ENCODE assay signal across 20 cellular contexts in genomic region chr11:64074239-64074638, GRCh38. TPM values are rescaled to one million over a fixed set of nuclear protein-coding genes. Genes with fewer than 3 reads are reported as not detected.
DNase-seq lines count a peak whose midpoint lies in the region; ATAC-seq and TF ChIP-seq lines count a peak whose summit lies in the region.
"Had no signal": no experiment of that assay in that cellular context is flagged by ENCODE, and none has a peak within 500 bp of the region (broad histone marks: within the 10 kb centered on the region; RNA-seq: fewer than 3 reads in every experiment).

No MANE protein-coding gene starts in this region.

- H3K36me3 ChIP-seq in NT2/D1 (ENCODE audit: insufficient read depth, insufficient read length, low read length) (no peaks in the 10 kb centered on the region), PC-3 (ENCODE audit: low read depth, low read length) (no peaks in the 10 kb centered on the region)
- H3K36me3 ChIP-seq in naive thymus-derived CD4-positive, alpha-beta T cell (ENCODE audit: control insufficient read depth in 2 of 3, insufficient read depth in 3 of 3, low read length in 3 of 3), result no peaks in the 10 kb centered on the region
- H3K36me3 ChIP-seq: left ventricle myocardium inferior, neural progenitor cell, upper lobe of left lung had no signal

- no peak for TF ChIP-seq CTCF in PC-3 (conservative IDR thresholded peaks at IDR 0.05; ENCODE audit: low read depth, low read length)

- POLR2A ChIA-PET in naive thymus-derived CD4-positive, alpha-beta T cell (lab: Charles Lee), result interaction anchor here (0.6 kb wide), 1 partner anchor 34 kb away, joined by 3 read pairs; no protein-coding TSS in a partner anchor
- POLR2A ChIA-PET in PC-3 (lab: Charles Lee; ENCODE audit: unreplicated experiment), result no interaction called here

- CTCF ChIA-PET in naive thymus-derived CD4-positive, alpha-beta T cell (lab: Charles Lee), result no interaction called here
- CTCF ChIA-PET in PC-3 (lab: Charles Lee), result no interaction called here

- no peak overlapping the region for H3K4me2 ChIP-seq in PC-3 (ENCODE audit: low read length)
- H3K4me2 ChIP-seq: neural progenitor cell had no signal

- H3K4me1 Mint-ChIP-seq in naive thymus-derived CD4-positive, alpha-beta T cell, result peaks cover 0 to 5% (median 4%) of the 10 kb centered on the region in 7 donors

- H2AFZ ChIP-seq in PC-3 (ENCODE audit: low read length), result no peak overlapping the region
- H2AFZ ChIP-seq: neural progenitor cell had no signal

- H3K4me1 ChIP-seq in NT2/D1 (ENCODE audit: insufficient read depth, insufficient read length) (peaks cover 21% of the 10 kb centered on the region), PC-3 (ENCODE audit: insufficient read depth, low read length) (no peaks in the 10 kb centered on the region)
- H3K4me1 ChIP-seq in naive thymus-derived CD4-positive, alpha-beta T cell (ENCODE audit: control insufficient read depth in 2 of 2, insufficient read depth in 2 of 2, low read length in 2 of 2), result no peaks in the 10 kb centered on the region
- H3K4me1 ChIP-seq: upper lobe of left lung had no signal

- peak; percentile 62 for ATAC-seq in naive thymus-derived CD4-positive, alpha-beta T cell
- no peak for ATAC-seq in PC-3
- no peak for ATAC-seq in GM21381 (IDR thresholded peaks at IDR 0.05; ENCODE audit: unreplicated experiment)

- H3K79me2 ChIP-seq in PC-3 (ENCODE audit: low read length), result no peaks in the 10 kb centered on the region

- BruUV-seq in PC-3 (replicated peaks; lab: Mats Ljungman, UMichigan), result no TSS peak

- intact Hi-C loops in naive thymus-derived CD4-positive, alpha-beta T cell (cut with micrococcal nuclease), result no loop called here
- intact Hi-C loops in PC-3 (cut with micrococcal nuclease), result no loop called here

- H3K27ac ChIP-seq in naive thymus-derived CD4-positive, alpha-beta T cell (ENCODE audit: low read depth, low read length), result no peak overlapping the region
- H3K27ac ChIP-seq in PC-3 (ENCODE audit: low read length), result no peak overlapping the region
- H3K27ac ChIP-seq: left ventricle myocardium inferior, neural progenitor cell, upper lobe of left lung had no signal

- no peaks in the 10 kb centered on the region for H3K9me2 ChIP-seq in PC-3 (replicated peaks; ENCODE audit: low read length)

- H4K20me1 ChIP-seq in PC-3 (ENCODE audit: low read length), result 0 out of 2 replicates have a peak, but pooled peaks cover 3% of the 10 kb centered on the region

- H3F3A ChIP-seq in PC-3 (ENCODE audit: low read length, unreplicated experiment), result no peaks in the 10 kb centered on the region

- H3K27me3 Mint-ChIP-seq in naive thymus-derived CD4-positive, alpha-beta T cell, result no peaks in the 10 kb centered on the region

- H3K4me3 Mint-ChIP-seq in naive thymus-derived CD4-positive, alpha-beta T cell, result peak overlapping the region in 1 of 10 donors; percentile 30
- H3K4me3 Mint-ChIP-seq: neural progenitor cell had no signal

- no peak overlapping the region for H3K27ac Mint-ChIP-seq in naive thymus-derived CD4-positive, alpha-beta T cell
- H3K27ac Mint-ChIP-seq: neural progenitor cell had no signal

- no peaks in the 10 kb centered on the region for H3K9me3 Mint-ChIP-seq in naive thymus-derived CD4-positive, alpha-beta T cell

- H3K9me3 ChIP-seq in NT2/D1 (ENCODE audit: insufficient read depth, low read length), result no peaks in the 10 kb centered on the region
- no peaks in the 10 kb centered on the region for H3K9me3 ChIP-seq in naive thymus-derived CD4-positive, alpha-beta T cell (ENCODE audit: control insufficient read depth in 2 of 3, low read length in 3 of 3)
- no peaks in the 10 kb centered on the region for H3K9me3 ChIP-seq in PC-3 (ENCODE audit: low read length)
- H3K9me3 ChIP-seq: left ventricle myocardium inferior, upper lobe of left lung had no signal

- H3K9ac ChIP-seq in NT2/D1 (ENCODE audit: insufficient read length, low read depth) (peak overlapping the region; percentile 5), PC-3 (ENCODE audit: low read length) (no peak overlapping the region)
- H3K9ac ChIP-seq: neural progenitor cell had no signal

- H3K27me3 ChIP-seq in NT2/D1 (ENCODE audit: insufficient read depth, insufficient read length), result peaks cover 79% of the 10 kb centered on the region
- H3K27me3 ChIP-seq in naive thymus-derived CD4-positive, alpha-beta T cell (ENCODE audit: control insufficient read depth in 2 of 2, insufficient read depth in 2 of 2, low read length in 2 of 2), result no peaks in the 10 kb centered on the region
- H3K27me3 ChIP-seq in PC-3 (ENCODE audit: low read length), result no peaks in the 10 kb centered on the region
- H3K27me3 ChIP-seq: upper lobe of left lung had no signal

- DNase-seq in activated T-cell treated with anti-CD3 and anti-CD28 coated beads for 4 hours (peak; percentile 8), NT2/D1 (ENCODE audit: low read depth, low spot score) (no peak), amniotic epithelial cell (ENCODE audit: low read depth) (peak; percentile 33), PC-3 (no peak), DMS 273 (lab: John Stamatoyannopoulos, UW; ENCODE audit: unreplicated experiment) (no peak)
- no peak for DNase-seq in activated T-cell treated with anti-CD3 and anti-CD28 coated beads, Interleukin-2, amount 50 U/mL, for 48 hours
- DNase-seq in naive thymus-derived CD4-positive, alpha-beta T cell, result peak in 1 of 9 donors; percentile 30
- DNase-seq: ACHN; aorta; DMS53; effector CD8-positive, alpha-beta T cell; glutamatergic neuron; GOT3; left ventricle myocardium inferior; NCI-H146; NCI-H526 treated with DMSO at 0.1 percent for 48 hours; SW 1271 had no signal

- H3K36me3 Mint-ChIP-seq in naive thymus-derived CD4-positive, alpha-beta T cell, result no peaks in the 10 kb centered on the region
- H3K36me3 Mint-ChIP-seq: neural progenitor cell had no signal

- H3K4me3 ChIP-seq in NT2/D1 (ENCODE audit: insufficient read length, low read depth) (no peak overlapping the region), PC-3 (ENCODE audit: low read length) (no peak overlapping the region)
- no peak overlapping the region for H3K4me3 ChIP-seq in naive thymus-derived CD4-positive, alpha-beta T cell (ENCODE audit: low read length)
- H3K4me3 ChIP-seq: left ventricle myocardium inferior, neural progenitor cell, upper lobe of left lung had no signal

RNA-seq across cellular contexts. Expression of gene FLRT1, which starts 38.5 kb away (rescaled TPM):
- total RNA-seq in naive thymus-derived CD4-positive, alpha-beta T cell, result not detected
- under 1 TPM; 0.05 to 0.12 TPM for polyA plus RNA-seq in naive thymus-derived CD4-positive, alpha-beta T cell
- not detected in 2 replicates for total RNA-seq in PC-3 (2014; rRNA removed)
- polyA plus RNA-seq: aorta had no signal

Comparison
In these comparisons a context has a peak if more than half of its experiments do, and no peak if none do; other contexts are left out.
1. DNase-seq: peak in activated T-cell treated with anti-CD3 and anti-CD28 coated beads for 4 hours (single experiment) and amniotic epithelial cell (single experiment); none in activated T-cell treated with anti-CD3 and anti-CD28 coated beads, Interleukin-2, amount 50 U/mL, for 48 hours (0 of 2), NT2/D1 (single experiment), PC-3 (single experiment) and DMS 273 (single experiment).